ENCODE assay signal across 1 cellular context in the genomic region with DNA sequence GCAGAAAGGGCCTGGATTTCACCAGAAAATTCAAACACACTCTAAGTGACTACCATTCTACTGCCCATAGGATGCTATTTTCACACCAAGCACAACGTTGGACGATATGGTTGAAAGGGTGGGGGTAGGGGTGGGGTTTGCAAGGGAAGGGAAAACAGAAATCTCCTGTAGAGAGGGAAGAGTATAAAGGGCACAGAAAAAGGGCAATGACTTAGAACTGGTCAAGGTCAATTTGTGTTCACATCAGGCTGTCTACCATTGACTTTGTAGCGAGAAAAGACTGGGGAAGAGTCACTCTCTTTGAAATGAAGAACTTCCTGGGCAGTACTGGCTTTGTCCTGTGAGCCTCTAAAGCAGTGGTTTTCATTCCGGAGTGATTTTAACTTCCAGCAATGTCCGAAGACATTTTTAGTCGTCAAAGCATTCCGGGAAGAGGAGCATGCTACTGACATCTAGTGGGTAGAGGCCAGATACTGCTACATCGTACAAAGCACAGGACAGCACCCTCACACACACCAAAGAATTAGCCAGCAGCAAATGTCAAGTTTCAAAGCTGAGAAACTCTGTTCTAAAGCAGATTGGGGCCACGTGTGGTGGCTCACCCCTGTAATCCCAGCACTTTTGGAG.
TF ChIP-seq lines count a peak whose summit lies in the region.

No MANE protein-coding gene starts in this region.

TF ChIP-seq in H1, 55 proteins besides CTCF, POLR2A, EP300 and RAD21:
- no peak for TF ChIP-seq SRF (IDR thresholded peaks at IDR 0.05; ENCODE audit: low read depth, low read length)
- TF ChIP-seq SIRT6 (IDR thresholded peaks at IDR 0.05; ENCODE audit: low read length) = no peak
- TF ChIP-seq SP1 (IDR thresholded peaks at IDR 0.05; ENCODE audit: low read depth, low read length) = no peak
- no peak for TF ChIP-seq GABPA (IDR thresholded peaks at IDR 0.05; ENCODE audit: borderline replicate concordance, insufficient read depth, low read length)
- TF ChIP-seq CBX5 (IDR thresholded peaks at IDR 0.05; ENCODE audit: low read depth, low read length) = no peak
- TF ChIP-seq CEBPB (IDR thresholded peaks at IDR 0.05; ENCODE audit: low read depth, low read length) = no peak
- no peak for TF ChIP-seq CBX8 (IDR thresholded peaks at IDR 0.05; ENCODE audit: borderline replicate concordance, low read depth, low read length)
